Comparison of ENCODE assay signal across 11 cellular contexts in genomic region chr19:48308695-48309586, GRCh38. TPM values are rescaled to one million over a fixed set of nuclear protein-coding genes. Genes with fewer than 3 reads are reported as not detected.
A peak's percentile ranks its signal among the peaks of the same experiment; 100 is the strongest.
DNase-seq lines count a peak whose midpoint lies in the region; ATAC-seq and TF ChIP-seq lines count a peak whose summit lies in the region.
"Had no signal": no experiment of that assay in that cellular context is flagged by ENCODE, and none has a peak within 500 bp of the region (broad histone marks: within the 10 kb centered on the region; RNA-seq: fewer than 3 reads in every experiment).

No MANE protein-coding gene starts in this region.

- H3K14ac ChIP-seq in neuronal stem cell (ENCODE audit: low read length) = no peak overlapping the region

- peaks cover 1% of the 10 kb centered on the region for H3K9me3 Mint-ChIP-seq in endodermal cell
- H3K9me3 Mint-ChIP-seq: activated CD4-positive, alpha-beta memory T cell treated with anti-CD3 and anti-CD28 coated beads for 36 hours had no signal

- 59 to 64% methylated on average over 11 to 20 of the region's 20 CpGs for WGBS in endodermal cell (ENCODE audit: insufficient coverage in 1 of 2, insufficient read length in 1 of 2), 2 experiments
- no CpG with 5 or more reads among the region's 20 CpGs for WGBS in neuronal stem cell (ENCODE audit: extremely low coverage in 2 of 2, insufficient read length in 2 of 2, insufficient replicate concordance in 1 of 2), 2 donors

- peak overlapping the region; percentile 39 for H3K4me2 ChIP-seq in neuronal stem cell (ENCODE audit: insufficient read depth, low read length, poor library complexity, severe bottlenecking)

- no peak overlapping the region for H2BK120ac ChIP-seq in neuronal stem cell (ENCODE audit: low read depth, low read length)

- peak overlapping the region; percentile 3 for H4K91ac ChIP-seq in neuronal stem cell (ENCODE audit: low read depth, low read length, poor library complexity)

- ATAC-seq in GM21515 (IDR thresholded peaks at IDR 0.05; ENCODE audit: unreplicated experiment) (no peak), GM21576 (IDR thresholded peaks at IDR 0.05; ENCODE audit: unreplicated experiment) (no peak)

- no peak overlapping the region for H3K27ac Mint-ChIP-seq in endodermal cell
- H3K27ac Mint-ChIP-seq: activated CD4-positive, alpha-beta memory T cell treated with anti-CD3 and anti-CD28 coated beads for 36 hours had no signal

- peak overlapping the region; percentile 83 for H2AFZ ChIP-seq in neuronal stem cell (ENCODE audit: low read length)

- H2BK5ac ChIP-seq in neuronal stem cell (ENCODE audit: low read length) = no peak overlapping the region

- H2BK15ac ChIP-seq in neuronal stem cell (ENCODE audit: low read length) = no peak overlapping the region

- H3K4me3 Mint-ChIP-seq in endodermal cell = no peak overlapping the region
- H3K4me3 Mint-ChIP-seq: activated CD4-positive, alpha-beta memory T cell treated with anti-CD3 and anti-CD28 coated beads for 36 hours had no signal

- H3K9ac ChIP-seq in endodermal cell (ENCODE audit: extremely low read depth, low read length, poor library complexity, severe bottlenecking) (no peak overlapping the region), neuronal stem cell (ENCODE audit: low read depth, low read length, poor library complexity) (peak overlapping the region; percentile 10)

- H3K27me3 Mint-ChIP-seq in endodermal cell (ENCODE audit: insufficient read depth) = peaks cover 52% of the 10 kb centered on the region
- H3K27me3 Mint-ChIP-seq: activated CD4-positive, alpha-beta memory T cell treated with anti-CD3 and anti-CD28 coated beads for 36 hours had no signal

- H2AK5ac ChIP-seq in neuronal stem cell (ENCODE audit: low read depth, low read length) = peak overlapping the region; percentile 94

- H3K23ac ChIP-seq in neuronal stem cell (ENCODE audit: low read depth, low read length, poor library complexity) = peak overlapping the region; percentile 73

- peak overlapping the region; percentile 92 for H3K18ac ChIP-seq in neuronal stem cell (ENCODE audit: low read length)

- peak overlapping the region; percentile 69 for H2BK12ac ChIP-seq in neuronal stem cell (ENCODE audit: low read length)

- peaks cover 15% of the 10 kb centered on the region for H3K27me3 ChIP-seq in endodermal cell (ENCODE audit: control insufficient read depth, insufficient read depth, low read length, poor library complexity, severe bottlenecking)
- peaks cover 0 to 6% (median 0%) of the 10 kb centered on the region in 3 experiments for H3K27me3 ChIP-seq in neuronal stem cell (ENCODE audit: control insufficient read depth in 3 of 3, insufficient read depth in 3 of 3, low read depth in 1 of 3, low read length in 3 of 3)

- H3K4me1 ChIP-seq in endodermal cell (ENCODE audit: control insufficient read depth, insufficient read depth, low read length) = peaks cover 4% of the 10 kb centered on the region
- H3K4me1 ChIP-seq in neuronal stem cell (ENCODE audit: control insufficient read depth in 2 of 2, insufficient read depth in 1 of 2, low read depth in 1 of 2, low read length in 2 of 2) = peaks cover 2 to 5% of the 10 kb centered on the region in 2 donors

- H3K4ac ChIP-seq in neuronal stem cell (ENCODE audit: low read length) = peak overlapping the region; percentile 17

- no peaks in the 10 kb centered on the region for H3K79me1 ChIP-seq in neuronal stem cell (ENCODE audit: low read depth, low read length)

- H3K36me3 ChIP-seq in endodermal cell (ENCODE audit: control insufficient read depth, insufficient read depth, low read length) = no peaks in the 10 kb centered on the region
- no peaks in the 10 kb centered on the region for H3K36me3 ChIP-seq in neuronal stem cell (replicated peaks in 1 of 2; ENCODE audit: control insufficient read depth in 2 of 2, insufficient read depth in 2 of 2, low read length in 2 of 2)

- H3K27ac ChIP-seq in endodermal cell (ENCODE audit: low read depth, low read length) (no peak overlapping the region), neuronal stem cell (replicated peaks; ENCODE audit: low read length) (no peak overlapping the region)

- H3K36me3 Mint-ChIP-seq in endodermal cell (ENCODE audit: low read depth) = no peaks in the 10 kb centered on the region
- H3K36me3 Mint-ChIP-seq: activated CD4-positive, alpha-beta memory T cell treated with anti-CD3 and anti-CD28 coated beads for 36 hours had no signal

- no peak overlapping the region for H3K4me3 ChIP-seq in endodermal cell (ENCODE audit: low read length)
- no peak overlapping the region for H3K4me3 ChIP-seq in neuronal stem cell (ENCODE audit: low read length in 2 of 2)

- peak overlapping the region; percentile 86 for H4K8ac ChIP-seq in neuronal stem cell (ENCODE audit: low read depth, low read length)

- TF ChIP-seq CTCF in GM10266 (IDR thresholded peaks at IDR 0.05; ENCODE audit: control insufficient read depth, insufficient read depth, low read depth, missing control alignments) (peak; percentile 24), endodermal cell (conservative IDR thresholded peaks at IDR 0.05) (peak; percentile 75)

- H3K9me3 ChIP-seq in endodermal cell (ENCODE audit: control insufficient read depth, low read length) (peaks cover 10% of the 10 kb centered on the region), neuronal stem cell (replicated peaks in 1 of 2; ENCODE audit: control insufficient read depth in 2 of 2, insufficient read depth in 1 of 2, low read depth in 1 of 2, low read length in 2 of 2) (no peaks in the 10 kb centered on the region)

- peaks cover 15% of the 10 kb centered on the region for H3K4me1 Mint-ChIP-seq in endodermal cell

- DNase-seq in GM10266 (ENCODE audit: extremely low spot score) (no peak), NCI-H1694 (lab: John Stamatoyannopoulos, UW) (peak; percentile 25), endodermal cell (peak; percentile 84), neuronal stem cell (ENCODE audit: low spot score) (no peak), dedifferentiated amniotic fluid mesenchymal stem cell (ENCODE audit: extremely low spot score) (no peak), iPS-NIHi11 (ENCODE audit: low spot score) (no peak)
- DNase-seq: activated CD4-positive, alpha-beta memory T cell treated with anti-CD3 and anti-CD28 coated beads for 36 hours; NCI-H226 had no signal

RNA-seq across cellular contexts. Expression of gene EMP3, which starts 16.4 kb away (rescaled TPM):
- 1 to 10 TPM; 3.5 TPM for total RNA-seq in endodermal cell
- 38.7 TPM for polyA plus RNA-seq in endodermal cell (2013, experiment 1 of 2)
- polyA plus RNA-seq in endodermal cell (2013, experiment 2 of 2) = 37.9 TPM
- polyA plus RNA-seq in neuronal stem cell (2013, experiment 1 of 2) = 45.0 TPM
- 46.0 TPM for polyA plus RNA-seq in neuronal stem cell (2013, experiment 2 of 2)

RNA-seq across cellular contexts. Expression of gene ZNF114, which starts 39.1 kb away (rescaled TPM):
- total RNA-seq in endodermal cell = 10 to 100 TPM; 10.6 to 14.6 TPM
- 7.0 TPM for polyA plus RNA-seq in endodermal cell (2013, experiment 1 of 2)
- 4.9 TPM for polyA plus RNA-seq in endodermal cell (2013, experiment 2 of 2)
- polyA plus RNA-seq in neuronal stem cell (2013, experiment 1 of 2) = 3.0 TPM
- 2.6 TPM for polyA plus RNA-seq in neuronal stem cell (2013, experiment 2 of 2)

RNA-seq across cellular contexts. Expression of gene CARD8, which starts 53.2 kb away (rescaled TPM):
- 10 to 100 TPM; 34.0 to 44.6 TPM for total RNA-seq in endodermal cell
- 29.4 TPM for polyA plus RNA-seq in endodermal cell (2013, experiment 1 of 2)
- 28.4 TPM for polyA plus RNA-seq in endodermal cell (2013, experiment 2 of 2)
- 30.9 TPM for polyA plus RNA-seq in neuronal stem cell (2013, experiment 1 of 2)
- polyA plus RNA-seq in neuronal stem cell (2013, experiment 2 of 2) = 30.1 TPM

RNA-seq across cellular contexts. Expression of gene TMEM143, which starts 54.8 kb away (rescaled TPM):
- total RNA-seq in endodermal cell = 10 to 100 TPM; 13.9 to 19.1 TPM
- 12.9 TPM for polyA plus RNA-seq in endodermal cell (2013, experiment 1 of 2)
- 11.9 TPM for polyA plus RNA-seq in endodermal cell (2013, experiment 2 of 2)
- polyA plus RNA-seq in neuronal stem cell (2013, experiment 1 of 2) = 8.5 TPM
- polyA plus RNA-seq in neuronal stem cell (2013, experiment 2 of 2) = 8.9 TPM

RNA-seq across cellular contexts. Expression of gene SYNGR4, which starts 55.2 kb away (rescaled TPM):
- not detected for total RNA-seq in endodermal cell
- polyA plus RNA-seq in endodermal cell (2013, experiment 1 of 2) = 0.96 TPM
- polyA plus RNA-seq in endodermal cell (2013, experiment 2 of 2) = not detected
- 0.13 TPM for polyA plus RNA-seq in neuronal stem cell (2013, experiment 1 of 2)
- 0.12 TPM for polyA plus RNA-seq in neuronal stem cell (2013, experiment 2 of 2)
- total RNA-seq: dermis microvascular lymphatic vessel endothelial cell had no signal

Comparison
In these comparisons a context has a peak if more than half of its experiments do, and no peak if none do; other contexts are left out.
1. DNase-seq: peak in NCI-H1694 (single experiment) and endodermal cell (single experiment); none in GM10266 (single experiment), neuronal stem cell (single experiment), dedifferentiated amniotic fluid mesenchymal stem cell (single experiment) and iPS-NIHi11 (single experiment).